Comparison of ENCODE assay signal across 9 cellular contexts in the genomic region with DNA sequence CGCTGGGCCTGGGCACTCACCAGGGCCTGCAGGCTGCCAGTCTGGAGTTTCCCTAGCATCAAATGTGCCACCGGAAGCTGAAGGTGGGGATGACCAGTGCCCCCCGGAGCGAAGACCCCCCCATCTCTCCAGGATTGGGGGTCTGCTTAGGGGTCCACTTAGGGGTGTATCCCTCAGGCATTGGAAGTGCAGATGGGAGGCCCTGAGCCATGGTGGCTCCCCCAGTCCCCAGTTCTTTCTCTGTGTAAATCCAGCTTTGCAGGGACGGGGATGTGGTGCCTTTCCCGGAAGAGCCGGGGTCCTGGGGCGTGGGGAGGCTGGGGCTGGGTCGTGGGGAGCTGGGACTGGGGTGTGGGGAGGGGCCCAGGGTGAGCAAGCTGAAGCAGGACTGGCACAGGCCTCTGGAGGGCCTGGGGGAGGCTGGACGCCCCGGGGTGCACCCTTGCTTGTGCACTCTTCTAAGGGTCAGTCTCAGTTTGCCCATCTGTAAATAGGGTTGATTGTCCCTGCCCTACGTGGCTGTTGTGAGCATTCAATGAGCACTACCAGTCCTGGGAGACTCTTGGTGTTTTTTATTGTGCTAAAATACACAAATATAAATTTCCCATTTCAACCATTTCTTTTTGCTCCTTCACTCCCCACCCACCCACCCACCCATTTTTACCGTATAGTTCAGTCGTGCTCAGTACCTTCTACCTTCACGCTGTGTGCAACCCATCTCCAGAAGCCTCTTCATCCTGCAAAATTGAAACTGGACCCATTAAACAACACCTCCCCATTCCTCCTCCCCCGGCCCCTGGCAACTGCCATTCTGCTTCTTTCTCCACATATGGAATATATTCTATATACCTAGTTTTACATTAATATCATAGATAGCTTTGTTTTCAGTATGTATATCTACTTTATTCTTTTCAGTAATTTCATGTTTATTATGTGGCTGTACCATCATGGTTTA. TPM values are rescaled to one million over a fixed set of nuclear protein-coding genes. Genes with fewer than 3 reads are reported as not detected.
DNase-seq lines count a peak whose midpoint lies in the region; ATAC-seq and TF ChIP-seq lines count a peak whose summit lies in the region.
"Had no signal": no experiment of that assay in that cellular context is flagged by ENCODE, and none has a peak within 500 bp of the region (broad histone marks: within the 10 kb centered on the region; RNA-seq: fewer than 3 reads in every experiment).

No MANE protein-coding gene starts in this region.

- peak overlapping the region in 1 of 2 donors; percentile 33 for H3K9ac ChIP-seq in duodenal mucosa (ENCODE audit: low read depth in 1 of 2, low read length in 2 of 2)

- WGBS in heart right ventricle, 2 donors = 70 to 76% methylated on average over 16 of the region's 16 CpGs
- 72% methylated on average over 16 of the region's 16 CpGs for WGBS in urinary bladder

- H3K9me3 ChIP-seq in heart right ventricle = no peaks in the 10 kb centered on the region
- H3K9me3 ChIP-seq in duodenal mucosa (ENCODE audit: control insufficient read depth in 1 of 2, low read length in 2 of 2) = no peaks in the 10 kb centered on the region

- no peak for TF ChIP-seq CTCF in heart right ventricle (IDR thresholded peaks at IDR 0.05)

- H3K27me3 Mint-ChIP-seq in naive B cell = peaks cover 31 to 50% (median 46%) of the 10 kb centered on the region in 3 donors

- H3K27me3 ChIP-seq in heart right ventricle (peaks cover 0 to 41% (median 7%) of the 10 kb centered on the region in 7 donors), duodenal mucosa (ENCODE audit: control insufficient read depth in 1 of 2, insufficient read depth in 2 of 2, low read length in 2 of 2) (no peaks in the 10 kb centered on the region)

- H3K4me3 ChIP-seq in heart right ventricle = peak overlapping the region in 9 of 10 donors; percentile 51 to 87 (median 66)
- H3K4me3 ChIP-seq in duodenal mucosa (ENCODE audit: low read depth in 1 of 2, low read length in 2 of 2) = peak overlapping the region; percentile 31 to 32
- H3K4me3 ChIP-seq in urinary bladder (ENCODE audit: low read depth, low read length) = peak overlapping the region; percentile 54

- H3K4me1 ChIP-seq in heart right ventricle (peaks cover 0 to 23% (median 0%) of the 10 kb centered on the region in 9 donors), duodenal mucosa (ENCODE audit: control insufficient read depth in 1 of 2, insufficient read depth in 2 of 2, low read length in 2 of 2) (peaks cover 0 to 4% of the 10 kb centered on the region in 2 donors), urinary bladder (ENCODE audit: insufficient read depth) (no peaks in the 10 kb centered on the region)

- peaks cover 16 to 21% (median 21%) of the 10 kb centered on the region in 3 donors for H3K4me1 Mint-ChIP-seq in naive B cell

- H3K27ac Mint-ChIP-seq in naive B cell = peak overlapping the region in 1 of 6 donors; percentile 48
- H3K27ac Mint-ChIP-seq: T-helper 1 cell treated with Interleukin-12 subunit alpha and Interleukin-12 subunit beta and Interleukin-4 antibody, amounts not matched to agents 30 μg/mL and 1 μg/mL, for 36 hours had no signal

- ATAC-seq in heart right ventricle (peak in 2 of 8 donors; percentile 2), Right ventricle myocardium superior (ENCODE audit: poor library complexity) (no peak), naive B cell (ENCODE audit: low read depth in 2 of 2) (no peak), GM19463 (IDR thresholded peaks at IDR 0.05; ENCODE audit: unreplicated experiment) (no peak), GM18858 (IDR thresholded peaks at IDR 0.05; ENCODE audit: unreplicated experiment) (no peak)

- H3K9me3 Mint-ChIP-seq in naive B cell = no peaks in the 10 kb centered on the region
- H3K9me3 Mint-ChIP-seq: T-helper 1 cell treated with Interleukin-12 subunit alpha and Interleukin-12 subunit beta and Interleukin-4 antibody, amounts not matched to agents 30 μg/mL and 1 μg/mL, for 36 hours had no signal

- intact Hi-C loops in heart right ventricle (cut with DNase I) = loop anchor here in 3 of 10 donors (5.0 to 10.0 kb wide), 2 partner anchors 69 to 293 kb away; no protein-coding TSS in a partner anchor
- intact Hi-C loops in Right ventricle myocardium superior (cut with DNase I) = no loop called here

- H3K27ac ChIP-seq in heart right ventricle (peak overlapping the region in 5 of 10 donors; percentile 60 to 90 (median 72)), duodenal mucosa (ENCODE audit: low read depth, low read length) (no peak overlapping the region), urinary bladder (ENCODE audit: low read depth) (no peak overlapping the region)

- H3K36me3 Mint-ChIP-seq in naive B cell = no peaks in the 10 kb centered on the region

- no peaks in the 10 kb centered on the region for H3K36me3 ChIP-seq in heart right ventricle
- H3K36me3 ChIP-seq in duodenal mucosa (ENCODE audit: control insufficient read depth in 1 of 2, insufficient read depth in 2 of 2, low read length in 2 of 2) = no peaks in the 10 kb centered on the region
- no peaks in the 10 kb centered on the region for H3K36me3 ChIP-seq in urinary bladder (ENCODE audit: insufficient read depth)

- DNase-seq in heart right ventricle = no peak
- no peak for DNase-seq in Right ventricle myocardium superior
- DNase-seq in naive B cell = no peak
- DNase-seq in dedifferentiated amniotic fluid mesenchymal stem cell (ENCODE audit: extremely low spot score) = no peak

- H3K4me3 Mint-ChIP-seq in naive B cell = peak overlapping the region in 7 of 8 donors; percentile 24 to 86 (median 56)
- H3K4me3 Mint-ChIP-seq: T-helper 1 cell treated with Interleukin-12 subunit alpha and Interleukin-12 subunit beta and Interleukin-4 antibody, amounts not matched to agents 30 μg/mL and 1 μg/mL, for 36 hours had no signal

RNA-seq across cellular contexts. Expression of gene TBC1D3B, which starts 7.7 kb away (rescaled TPM):
- 1 to 10 TPM in 9 of 10 donors, under 1 TPM in 1; 0.94 to 2.9 (median 1.7) TPM for total RNA-seq in heart right ventricle
- polyA plus RNA-seq in heart right ventricle = 1 to 10 TPM in 1 of 2 donors, under 1 TPM in 1; 0.42 to 5.9 TPM
- total RNA-seq in Right ventricle myocardium superior = 2.2 TPM
- polyA plus RNA-seq in naive B cell (ENCODE audit: low read depth in 6 of 6) = under 1 TPM in 1 of 6 donors, not detected in 5; 0.73 TPM
- 2.1 TPM for total RNA-seq in urinary bladder
- polyA plus RNA-seq in urinary bladder = 2.1 TPM

RNA-seq across cellular contexts. Expression of gene CCL3L1, which starts 12.5 kb away (rescaled TPM):
- total RNA-seq in heart right ventricle (1 to 10 TPM in 1 of 10 donors, under 1 TPM in 3, not detected in 6; 0.31 to 7.5 (median 0.92) TPM), Right ventricle myocardium superior (not detected), urinary bladder (0.69 TPM)
- polyA plus RNA-seq in heart right ventricle (under 1 TPM in 1 of 2 donors, not detected in 1; 0.10 TPM), naive B cell (ENCODE audit: low read depth in 6 of 6) (1 to 10 TPM in 1 of 6 donors, under 1 TPM in 3, not detected in 2; 0.48 to 1.5 (median 0.71) TPM), urinary bladder (0.11 TPM)

RNA-seq across cellular contexts. Expression of gene CCL4L2, which starts 26.8 kb away (rescaled TPM):
- total RNA-seq in heart right ventricle (10 to 100 TPM in 1 of 10 donors, 1 to 10 TPM in 1, under 1 TPM in 2, not detected in 6; 0.62 to 17.1 (median 1.0) TPM), Right ventricle myocardium superior (not detected), urinary bladder (2.0 TPM)
- polyA plus RNA-seq in heart right ventricle (under 1 TPM in 1 of 2 donors, not detected in 1; 0.12 TPM), naive B cell (ENCODE audit: low read depth in 6 of 6) (1 to 10 TPM in 2 of 6 donors, not detected in 4; 1.6 to 6.6 TPM), urinary bladder (0.25 TPM)
